In the genomic region with DNA sequence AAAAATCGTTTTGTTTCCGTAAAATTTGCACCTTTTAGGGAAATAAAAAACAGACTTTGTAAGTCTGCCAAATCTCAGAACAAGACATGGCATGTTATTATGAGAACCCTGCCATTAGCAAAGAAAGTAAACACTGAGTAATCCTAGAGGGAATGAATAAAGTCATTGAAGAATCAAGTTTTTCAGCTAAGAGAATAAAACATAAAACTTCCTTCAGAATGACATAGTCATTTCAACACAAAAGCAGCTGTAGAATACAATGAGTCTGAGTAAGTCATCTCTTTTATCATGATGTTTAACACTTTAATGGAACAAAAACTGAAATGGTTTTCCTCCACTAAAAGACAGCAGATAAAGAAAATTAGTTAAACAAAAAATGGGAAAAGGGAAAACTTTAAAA, we compare ENCODE assay signal across 2 cellular contexts.
TF ChIP-seq lines count a peak whose summit lies in the region.

No MANE protein-coding gene starts in this region.

TF ChIP-seq in GM23338, 12 proteins besides CTCF, POLR2A, EP300 and RAD21 (continued from another document):
- TF ChIP-seq, protein P1, sequence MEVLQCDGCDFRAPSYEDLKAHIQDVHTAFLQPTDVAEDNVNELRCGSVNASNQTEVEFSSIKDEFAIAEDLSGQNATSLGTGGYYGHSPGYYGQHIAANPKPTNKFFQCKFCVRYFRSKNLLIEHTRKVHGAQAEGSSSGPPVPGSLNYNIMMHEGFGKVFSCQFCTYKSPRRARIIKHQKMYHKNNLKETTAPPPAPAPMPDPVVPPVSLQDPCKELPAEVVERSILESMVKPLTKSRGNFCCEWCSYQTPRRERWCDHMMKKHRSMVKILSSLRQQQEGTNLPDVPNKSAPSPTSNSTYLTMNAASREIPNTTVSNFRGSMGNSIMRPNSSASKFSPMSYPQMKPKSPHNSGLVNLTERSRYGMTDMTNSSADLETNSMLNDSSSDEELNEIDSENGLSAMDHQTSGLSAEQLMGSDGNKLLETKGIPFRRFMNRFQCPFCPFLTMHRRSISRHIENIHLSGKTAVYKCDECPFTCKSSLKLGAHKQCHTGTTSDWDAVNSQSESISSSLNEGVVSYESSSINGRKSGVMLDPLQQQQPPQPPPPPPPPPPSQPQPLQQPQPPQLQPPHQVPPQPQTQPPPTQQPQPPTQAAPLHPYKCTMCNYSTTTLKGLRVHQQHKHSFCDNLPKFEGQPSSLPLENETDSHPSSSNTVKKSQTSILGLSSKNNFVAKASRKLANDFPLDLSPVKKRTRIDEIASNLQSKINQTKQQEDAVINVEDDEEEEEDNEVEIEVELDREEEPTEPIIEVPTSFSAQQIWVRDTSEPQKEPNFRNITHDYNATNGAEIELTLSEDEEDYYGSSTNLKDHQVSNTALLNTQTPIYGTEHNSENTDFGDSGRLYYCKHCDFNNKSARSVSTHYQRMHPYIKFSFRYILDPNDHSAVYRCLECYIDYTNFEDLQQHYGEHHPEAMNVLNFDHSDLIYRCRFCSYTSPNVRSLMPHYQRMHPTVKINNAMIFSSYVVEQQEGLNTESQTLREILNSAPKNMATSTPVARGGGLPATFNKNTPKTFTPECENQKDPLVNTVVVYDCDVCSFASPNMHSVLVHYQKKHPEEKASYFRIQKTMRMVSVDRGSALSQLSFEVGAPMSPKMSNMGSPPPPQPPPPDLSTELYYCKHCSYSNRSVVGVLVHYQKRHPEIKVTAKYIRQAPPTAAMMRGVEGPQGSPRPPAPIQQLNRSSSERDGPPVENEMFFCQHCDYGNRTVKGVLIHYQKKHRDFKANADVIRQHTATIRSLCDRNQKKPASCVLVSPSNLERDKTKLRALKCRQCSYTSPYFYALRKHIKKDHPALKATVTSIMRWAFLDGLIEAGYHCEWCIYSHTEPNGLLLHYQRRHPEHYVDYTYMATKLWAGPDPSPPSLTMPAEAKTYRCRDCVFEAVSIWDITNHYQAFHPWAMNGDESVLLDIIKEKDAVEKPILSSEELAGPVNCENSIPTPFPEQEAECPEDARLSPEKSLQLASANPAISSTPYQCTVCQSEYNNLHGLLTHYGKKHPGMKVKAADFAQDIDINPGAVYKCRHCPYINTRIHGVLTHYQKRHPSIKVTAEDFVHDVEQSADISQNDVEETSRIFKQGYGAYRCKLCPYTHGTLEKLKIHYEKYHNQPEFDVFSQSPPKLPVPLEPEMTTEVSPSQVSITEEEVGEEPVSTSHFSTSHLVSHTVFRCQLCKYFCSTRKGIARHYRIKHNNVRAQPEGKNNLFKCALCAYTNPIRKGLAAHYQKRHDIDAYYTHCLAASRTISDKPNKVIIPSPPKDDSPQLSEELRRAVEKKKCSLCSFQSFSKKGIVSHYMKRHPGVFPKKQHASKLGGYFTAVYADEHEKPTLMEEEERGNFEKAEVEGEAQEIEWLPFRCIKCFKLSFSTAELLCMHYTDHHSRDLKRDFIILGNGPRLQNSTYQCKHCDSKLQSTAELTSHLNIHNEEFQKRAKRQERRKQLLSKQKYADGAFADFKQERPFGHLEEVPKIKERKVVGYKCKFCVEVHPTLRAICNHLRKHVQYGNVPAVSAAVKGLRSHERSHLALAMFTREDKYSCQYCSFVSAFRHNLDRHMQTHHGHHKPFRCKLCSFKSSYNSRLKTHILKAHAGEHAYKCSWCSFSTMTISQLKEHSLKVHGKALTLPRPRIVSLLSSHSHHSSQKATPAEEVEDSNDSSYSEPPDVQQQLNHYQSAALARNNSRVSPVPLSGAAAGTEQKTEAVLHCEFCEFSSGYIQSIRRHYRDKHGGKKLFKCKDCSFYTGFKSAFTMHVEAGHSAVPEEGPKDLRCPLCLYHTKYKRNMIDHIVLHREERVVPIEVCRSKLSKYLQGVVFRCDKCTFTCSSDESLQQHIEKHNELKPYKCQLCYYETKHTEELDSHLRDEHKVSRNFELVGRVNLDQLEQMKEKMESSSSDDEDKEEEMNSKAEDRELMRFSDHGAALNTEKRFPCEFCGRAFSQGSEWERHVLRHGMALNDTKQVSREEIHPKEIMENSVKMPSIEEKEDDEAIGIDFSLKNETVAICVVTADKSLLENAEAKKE (CRISPR knock-in tag; IDR thresholded peaks at IDR 0.05), result no peak
- TF ChIP-seq NANOG (IDR thresholded peaks at IDR 0.05; ENCODE audit: borderline replicate concordance) (no peak), JUNB (IDR thresholded peaks at IDR 0.05; ENCODE audit: unreplicated experiment) (no peak), POLR2AphosphoS5 (IDR thresholded peaks at IDR 0.05; ENCODE audit: low read depth) (no peak), CREB1 (CRISPR knock-in tag; IDR thresholded peaks at IDR 0.05; ENCODE audit: low read depth) (no peak), STAT1 (IDR thresholded peaks at IDR 0.05; ENCODE audit: unreplicated experiment) (no peak), ZNF331 (CRISPR knock-in tag; IDR thresholded peaks at IDR 0.05; ENCODE audit: low read depth) (no peak), EZH2 (IDR thresholded peaks at IDR 0.05; ENCODE audit: low read depth, unreplicated experiment) (no peak)

TF ChIP-seq in WTC11, 78 proteins besides CTCF, POLR2A, EP300 and RAD21 (continued from another document):
- TF ChIP-seq, protein P2, sequence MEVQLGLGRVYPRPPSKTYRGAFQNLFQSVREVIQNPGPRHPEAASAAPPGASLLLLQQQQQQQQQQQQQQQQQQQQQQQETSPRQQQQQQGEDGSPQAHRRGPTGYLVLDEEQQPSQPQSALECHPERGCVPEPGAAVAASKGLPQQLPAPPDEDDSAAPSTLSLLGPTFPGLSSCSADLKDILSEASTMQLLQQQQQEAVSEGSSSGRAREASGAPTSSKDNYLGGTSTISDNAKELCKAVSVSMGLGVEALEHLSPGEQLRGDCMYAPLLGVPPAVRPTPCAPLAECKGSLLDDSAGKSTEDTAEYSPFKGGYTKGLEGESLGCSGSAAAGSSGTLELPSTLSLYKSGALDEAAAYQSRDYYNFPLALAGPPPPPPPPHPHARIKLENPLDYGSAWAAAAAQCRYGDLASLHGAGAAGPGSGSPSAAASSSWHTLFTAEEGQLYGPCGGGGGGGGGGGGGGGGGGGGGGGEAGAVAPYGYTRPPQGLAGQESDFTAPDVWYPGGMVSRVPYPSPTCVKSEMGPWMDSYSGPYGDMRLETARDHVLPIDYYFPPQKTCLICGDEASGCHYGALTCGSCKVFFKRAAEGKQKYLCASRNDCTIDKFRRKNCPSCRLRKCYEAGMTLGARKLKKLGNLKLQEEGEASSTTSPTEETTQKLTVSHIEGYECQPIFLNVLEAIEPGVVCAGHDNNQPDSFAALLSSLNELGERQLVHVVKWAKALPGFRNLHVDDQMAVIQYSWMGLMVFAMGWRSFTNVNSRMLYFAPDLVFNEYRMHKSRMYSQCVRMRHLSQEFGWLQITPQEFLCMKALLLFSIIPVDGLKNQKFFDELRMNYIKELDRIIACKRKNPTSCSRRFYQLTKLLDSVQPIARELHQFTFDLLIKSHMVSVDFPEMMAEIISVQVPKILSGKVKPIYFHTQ (CRISPR knock-in tag; IDR thresholded peaks at IDR 0.05), result no peak
- TF ChIP-seq ZNF416 (CRISPR knock-in tag; IDR thresholded peaks at IDR 0.05) (no peak), SMAD3 (CRISPR knock-in tag; IDR thresholded peaks at IDR 0.05; ENCODE audit: borderline replicate concordance) (no peak), ZNF671 (CRISPR knock-in tag; IDR thresholded peaks at IDR 0.05) (no peak), ATF1 (CRISPR knock-in tag; IDR thresholded peaks at IDR 0.05) (no peak), ZNF512 (CRISPR knock-in tag; IDR thresholded peaks at IDR 0.05; ENCODE audit: borderline replicate concordance) (no peak), MXD4 (CRISPR knock-in tag; IDR thresholded peaks at IDR 0.05; ENCODE audit: borderline replicate concordance) (no peak), JAZF1 (CRISPR knock-in tag; IDR thresholded peaks at IDR 0.05) (no peak), ZBTB21 (CRISPR knock-in tag; IDR thresholded peaks at IDR 0.05; ENCODE audit: borderline replicate concordance) (no peak), FOXK1 (CRISPR knock-in tag; IDR thresholded peaks at IDR 0.05) (no peak)
- TF ChIP-seq, protein P3, sequence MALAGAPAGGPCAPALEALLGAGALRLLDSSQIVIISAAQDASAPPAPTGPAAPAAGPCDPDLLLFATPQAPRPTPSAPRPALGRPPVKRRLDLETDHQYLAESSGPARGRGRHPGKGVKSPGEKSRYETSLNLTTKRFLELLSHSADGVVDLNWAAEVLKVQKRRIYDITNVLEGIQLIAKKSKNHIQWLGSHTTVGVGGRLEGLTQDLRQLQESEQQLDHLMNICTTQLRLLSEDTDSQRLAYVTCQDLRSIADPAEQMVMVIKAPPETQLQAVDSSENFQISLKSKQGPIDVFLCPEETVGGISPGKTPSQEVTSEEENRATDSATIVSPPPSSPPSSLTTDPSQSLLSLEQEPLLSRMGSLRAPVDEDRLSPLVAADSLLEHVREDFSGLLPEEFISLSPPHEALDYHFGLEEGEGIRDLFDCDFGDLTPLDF (CRISPR knock-in tag; IDR thresholded peaks at IDR 0.05), result no peak
- TF ChIP-seq, protein P4, sequence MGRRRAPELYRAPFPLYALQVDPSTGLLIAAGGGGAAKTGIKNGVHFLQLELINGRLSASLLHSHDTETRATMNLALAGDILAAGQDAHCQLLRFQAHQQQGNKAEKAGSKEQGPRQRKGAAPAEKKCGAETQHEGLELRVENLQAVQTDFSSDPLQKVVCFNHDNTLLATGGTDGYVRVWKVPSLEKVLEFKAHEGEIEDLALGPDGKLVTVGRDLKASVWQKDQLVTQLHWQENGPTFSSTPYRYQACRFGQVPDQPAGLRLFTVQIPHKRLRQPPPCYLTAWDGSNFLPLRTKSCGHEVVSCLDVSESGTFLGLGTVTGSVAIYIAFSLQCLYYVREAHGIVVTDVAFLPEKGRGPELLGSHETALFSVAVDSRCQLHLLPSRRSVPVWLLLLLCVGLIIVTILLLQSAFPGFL (CRISPR knock-in tag; IDR thresholded peaks at IDR 0.05; ENCODE audit: borderline replicate concordance), result no peak
